In the genomic region with DNA sequence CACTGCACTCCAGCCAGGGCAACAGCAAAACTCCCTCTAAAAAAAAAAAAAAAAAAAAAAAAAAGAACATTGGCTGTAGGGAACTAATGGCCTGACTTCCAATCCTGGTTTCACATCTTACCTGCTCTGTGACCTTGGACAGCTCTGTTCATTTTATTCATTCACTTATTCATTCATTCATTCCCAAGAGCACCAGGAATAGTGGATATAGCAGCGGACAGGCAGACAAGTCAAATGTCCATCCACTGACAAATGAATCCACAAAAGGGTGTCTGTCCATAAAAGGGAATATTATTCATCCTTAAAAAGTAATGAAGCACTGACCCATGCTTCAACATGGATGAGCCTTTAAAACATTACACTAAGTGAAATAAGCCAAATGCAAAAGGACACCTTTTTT, we compare ENCODE assay signal across 2 cellular contexts.
TF ChIP-seq lines count a peak whose summit lies in the region.

No MANE protein-coding gene starts in this region.

TF ChIP-seq in HEK293, 187 proteins besides CTCF, POLR2A, EP300 and RAD21:
- TF ChIP-seq, protein P1, sequence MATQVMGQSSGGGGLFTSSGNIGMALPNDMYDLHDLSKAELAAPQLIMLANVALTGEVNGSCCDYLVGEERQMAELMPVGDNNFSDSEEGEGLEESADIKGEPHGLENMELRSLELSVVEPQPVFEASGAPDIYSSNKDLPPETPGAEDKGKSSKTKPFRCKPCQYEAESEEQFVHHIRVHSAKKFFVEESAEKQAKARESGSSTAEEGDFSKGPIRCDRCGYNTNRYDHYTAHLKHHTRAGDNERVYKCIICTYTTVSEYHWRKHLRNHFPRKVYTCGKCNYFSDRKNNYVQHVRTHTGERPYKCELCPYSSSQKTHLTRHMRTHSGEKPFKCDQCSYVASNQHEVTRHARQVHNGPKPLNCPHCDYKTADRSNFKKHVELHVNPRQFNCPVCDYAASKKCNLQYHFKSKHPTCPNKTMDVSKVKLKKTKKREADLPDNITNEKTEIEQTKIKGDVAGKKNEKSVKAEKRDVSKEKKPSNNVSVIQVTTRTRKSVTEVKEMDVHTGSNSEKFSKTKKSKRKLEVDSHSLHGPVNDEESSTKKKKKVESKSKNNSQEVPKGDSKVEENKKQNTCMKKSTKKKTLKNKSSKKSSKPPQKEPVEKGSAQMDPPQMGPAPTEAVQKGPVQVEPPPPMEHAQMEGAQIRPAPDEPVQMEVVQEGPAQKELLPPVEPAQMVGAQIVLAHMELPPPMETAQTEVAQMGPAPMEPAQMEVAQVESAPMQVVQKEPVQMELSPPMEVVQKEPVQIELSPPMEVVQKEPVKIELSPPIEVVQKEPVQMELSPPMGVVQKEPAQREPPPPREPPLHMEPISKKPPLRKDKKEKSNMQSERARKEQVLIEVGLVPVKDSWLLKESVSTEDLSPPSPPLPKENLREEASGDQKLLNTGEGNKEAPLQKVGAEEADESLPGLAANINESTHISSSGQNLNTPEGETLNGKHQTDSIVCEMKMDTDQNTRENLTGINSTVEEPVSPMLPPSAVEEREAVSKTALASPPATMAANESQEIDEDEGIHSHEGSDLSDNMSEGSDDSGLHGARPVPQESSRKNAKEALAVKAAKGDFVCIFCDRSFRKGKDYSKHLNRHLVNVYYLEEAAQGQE (tag by site-specific recombination; IDR thresholded peaks at IDR 0.05): peak; percentile 36; the same call in 1 of the 2 replicates
- no peak for TF ChIP-seq ZNF24 (tag by site-specific recombination; IDR thresholded peaks at IDR 0.05)
TF ChIP-seq in HEK293: peak in this region for 1.

TF ChIP-seq in K562, 482 proteins besides CTCF, POLR2A, EP300 and RAD21:
- TF ChIP-seq KLF13 (tag; IDR thresholded peaks at IDR 0.05; ENCODE audit: borderline replicate concordance, low read depth) (no peak), ZNF24 (IDR thresholded peaks at IDR 0.05) (peak; percentile 74; the same call in 1 of the 2 replicates)
- TF ChIP-seq, protein P2, sequence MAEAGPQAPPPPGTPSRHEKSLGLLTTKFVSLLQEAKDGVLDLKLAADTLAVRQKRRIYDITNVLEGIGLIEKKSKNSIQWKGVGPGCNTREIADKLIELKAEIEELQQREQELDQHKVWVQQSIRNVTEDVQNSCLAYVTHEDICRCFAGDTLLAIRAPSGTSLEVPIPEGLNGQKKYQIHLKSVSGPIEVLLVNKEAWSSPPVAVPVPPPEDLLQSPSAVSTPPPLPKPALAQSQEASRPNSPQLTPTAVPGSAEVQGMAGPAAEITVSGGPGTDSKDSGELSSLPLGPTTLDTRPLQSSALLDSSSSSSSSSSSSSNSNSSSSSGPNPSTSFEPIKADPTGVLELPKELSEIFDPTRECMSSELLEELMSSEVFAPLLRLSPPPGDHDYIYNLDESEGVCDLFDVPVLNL (CRISPR knock-in tag; IDR thresholded peaks at IDR 0.05; ENCODE audit: low read depth): no peak
